13 cellular contexts compared by ENCODE assay signal in the genomic region with DNA sequence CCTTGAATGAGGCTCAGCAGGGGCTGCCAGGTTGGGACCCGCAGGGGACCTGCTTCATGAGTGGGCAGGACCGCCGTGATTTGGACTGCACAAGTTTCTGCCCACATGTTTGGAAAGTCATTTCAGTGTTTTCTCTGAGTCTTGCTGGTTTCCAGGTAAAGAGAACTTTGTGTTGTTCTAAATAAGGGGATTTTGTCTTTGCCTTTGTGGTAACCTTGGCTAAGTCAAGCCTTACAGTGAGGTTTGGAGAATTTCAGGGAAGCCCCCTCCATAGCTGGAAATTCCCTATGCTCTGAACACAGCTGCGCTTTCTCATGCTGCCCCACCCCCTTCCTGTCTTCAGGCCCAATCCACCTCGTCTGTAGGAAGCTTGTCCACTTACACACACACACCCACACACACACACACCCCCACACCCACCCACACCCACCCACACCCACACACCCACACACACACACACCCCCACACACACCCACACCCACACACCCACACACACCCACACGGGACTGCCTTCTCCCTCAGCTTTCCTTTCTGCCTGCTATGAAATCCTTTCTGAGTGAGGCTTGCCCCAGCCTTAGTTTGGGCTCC.
A peak's percentile ranks its signal among the peaks of the same experiment; 100 is the strongest.
DNase-seq lines count a peak whose midpoint lies in the region; ATAC-seq, FAIRE-seq and TF ChIP-seq lines count a peak whose summit lies in the region.
"Had no signal": no experiment of that assay in that cellular context is flagged by ENCODE, and none has a peak within 500 bp of the region (broad histone marks: within the 10 kb centered on the region; RNA-seq: fewer than 3 reads in every experiment).

No MANE protein-coding gene starts in this region.

- H3K27ac Mint-ChIP-seq in activated CD8-positive, alpha-beta T cell treated with anti-CD3 and anti-CD28 coated beads for 36 hours, result peak overlapping the region; percentile 19
- no peak overlapping the region for H3K27ac Mint-ChIP-seq in activated CD8-positive, alpha-beta T cell treated with anti-CD3 and anti-CD28 coated beads, Interleukin-2, amount 10 ng/mL, durations not matched to agents 7 days and 5 days
- peak overlapping the region; percentile 57 for H3K27ac Mint-ChIP-seq in activated naive CD8-positive, alpha-beta T cell treated with anti-CD3 and anti-CD28 coated beads for 36 hours
- no peak overlapping the region for H3K27ac Mint-ChIP-seq in GM23338
- H3K27ac Mint-ChIP-seq in progenitor cell of endocrine pancreas, result no peak overlapping the region
- H3K27ac Mint-ChIP-seq: T-cell had no signal

- H3K36me3 ChIP-seq in GM23338 (ENCODE audit: insufficient read depth), result no peaks in the 10 kb centered on the region
- H3K36me3 ChIP-seq: pancreas had no signal

- no peak overlapping the region for H3K27ac ChIP-seq in GM23338 (ENCODE audit: low read depth)

- CTCF ChIA-PET in activated CD8-positive, alpha-beta T cell treated with anti-CD3 and anti-CD28 coated beads for 36 hours (lab: Charles Lee), result interaction anchor here (1.2 to 1.3 kb wide), 2 partner anchors 43 to 100 kb away, joined by 4 read pairs; no protein-coding TSS in a partner anchor
- CTCF ChIA-PET in activated CD8-positive, alpha-beta T cell treated with anti-CD3 and anti-CD28 coated beads, Interleukin-2, amount 10 ng/mL, durations not matched to agents 7 days and 5 days (lab: Charles Lee), result no interaction called here

- H3K4me1 ChIP-seq in GM23338 (ENCODE audit: insufficient read depth), result peaks cover 7% of the 10 kb centered on the region

- no peak overlapping the region for H3K4me3 Mint-ChIP-seq in activated CD8-positive, alpha-beta T cell treated with anti-CD3 and anti-CD28 coated beads for 36 hours
- no peak overlapping the region for H3K4me3 Mint-ChIP-seq in activated CD8-positive, alpha-beta T cell treated with anti-CD3 and anti-CD28 coated beads, Interleukin-2, amount 10 ng/mL, durations not matched to agents 7 days and 5 days
- H3K4me3 Mint-ChIP-seq in activated naive CD8-positive, alpha-beta T cell treated with anti-CD3 and anti-CD28 coated beads for 36 hours, result peak overlapping the region; percentile 15
- H3K4me3 Mint-ChIP-seq in GM23338 (no peak overlapping the region), progenitor cell of endocrine pancreas (ENCODE audit: low read depth) (no peak overlapping the region)
- H3K4me3 Mint-ChIP-seq: T-cell had no signal

- H3K27me3 ChIP-seq in GM23338 (ENCODE audit: insufficient read depth), result no peaks in the 10 kb centered on the region
- H3K27me3 ChIP-seq: pancreas had no signal

- H3K36me3 Mint-ChIP-seq in activated CD8-positive, alpha-beta T cell treated with anti-CD3 and anti-CD28 coated beads for 36 hours (ENCODE audit: low read depth), result no peaks in the 10 kb centered on the region
- no peaks in the 10 kb centered on the region for H3K36me3 Mint-ChIP-seq in activated CD8-positive, alpha-beta T cell treated with anti-CD3 and anti-CD28 coated beads, Interleukin-2, amount 10 ng/mL, durations not matched to agents 7 days and 5 days (ENCODE audit: low read depth)
- no peaks in the 10 kb centered on the region for H3K36me3 Mint-ChIP-seq in activated naive CD8-positive, alpha-beta T cell treated with anti-CD3 and anti-CD28 coated beads for 36 hours
- no peaks in the 10 kb centered on the region for H3K36me3 Mint-ChIP-seq in GM23338 (ENCODE audit: low read depth)
- H3K36me3 Mint-ChIP-seq in progenitor cell of endocrine pancreas (ENCODE audit: insufficient read depth), result no peaks in the 10 kb centered on the region
- H3K36me3 Mint-ChIP-seq: T-cell had no signal

- H3K9me3 Mint-ChIP-seq in activated CD8-positive, alpha-beta T cell treated with anti-CD3 and anti-CD28 coated beads for 36 hours, result no peaks in the 10 kb centered on the region
- H3K9me3 Mint-ChIP-seq in activated CD8-positive, alpha-beta T cell treated with anti-CD3 and anti-CD28 coated beads, Interleukin-2, amount 10 ng/mL, durations not matched to agents 7 days and 5 days (ENCODE audit: insufficient read depth), result no peaks in the 10 kb centered on the region
- no peaks in the 10 kb centered on the region for H3K9me3 Mint-ChIP-seq in activated naive CD8-positive, alpha-beta T cell treated with anti-CD3 and anti-CD28 coated beads for 36 hours
- H3K9me3 Mint-ChIP-seq in GM23338 (no peaks in the 10 kb centered on the region), progenitor cell of endocrine pancreas (ENCODE audit: low read depth) (no peaks in the 10 kb centered on the region)
- H3K9me3 Mint-ChIP-seq: T-cell had no signal

- no peaks in the 10 kb centered on the region for H3K79me2 ChIP-seq in GM23338 (replicated peaks; ENCODE audit: insufficient read depth)

- no peaks in the 10 kb centered on the region for H3K27me3 Mint-ChIP-seq in activated CD8-positive, alpha-beta T cell treated with anti-CD3 and anti-CD28 coated beads for 36 hours
- no peaks in the 10 kb centered on the region for H3K27me3 Mint-ChIP-seq in activated CD8-positive, alpha-beta T cell treated with anti-CD3 and anti-CD28 coated beads, Interleukin-2, amount 10 ng/mL, durations not matched to agents 7 days and 5 days (ENCODE audit: low read depth)
- H3K27me3 Mint-ChIP-seq in activated naive CD8-positive, alpha-beta T cell treated with anti-CD3 and anti-CD28 coated beads for 36 hours, result no peaks in the 10 kb centered on the region
- H3K27me3 Mint-ChIP-seq in GM23338 (ENCODE audit: insufficient read depth, low read depth, poor library complexity) (peaks cover 19% of the 10 kb centered on the region), progenitor cell of endocrine pancreas (no peaks in the 10 kb centered on the region)
- H3K27me3 Mint-ChIP-seq: T-cell had no signal

- no peak overlapping the region for H3K4me2 ChIP-seq in GM23338

- H3F3A ChIP-seq in GM23338 (replicated peaks; ENCODE audit: low read depth), result no peaks in the 10 kb centered on the region

- no peaks in the 10 kb centered on the region for H3K9me2 ChIP-seq in GM23338 (ENCODE audit: insufficient read depth)

- POLR2A ChIA-PET in activated CD8-positive, alpha-beta T cell treated with anti-CD3 and anti-CD28 coated beads for 36 hours (lab: Charles Lee), result interaction anchor here (0.9 to 1.2 kb wide), 2 partner anchors 9 to 682 kb away, joined by 3 read pairs; partner anchors contain the start of gene VDAC1
- POLR2A ChIA-PET in activated CD8-positive, alpha-beta T cell treated with anti-CD3 and anti-CD28 coated beads, Interleukin-2, amount 10 ng/mL, durations not matched to agents 7 days and 5 days (lab: Charles Lee), result no interaction called here

- FAIRE-seq in H54 (lab: Jason Lieb, UNC), result no peak
- FAIRE-seq: pancreas had no signal

- intact Hi-C loops in activated CD8-positive, alpha-beta T cell treated with anti-CD3 and anti-CD28 coated beads for 36 hours (cut with micrococcal nuclease), result no loop called here

- no peaks in the 10 kb centered on the region for H4K20me1 ChIP-seq in GM23338 (replicated peaks; ENCODE audit: insufficient read depth)

- H2AFZ ChIP-seq in GM23338, result no peak overlapping the region

- H3K4me3 ChIP-seq in GM23338, result no peak overlapping the region
- H3K4me3 ChIP-seq: pancreas had no signal

- peaks cover 14% of the 10 kb centered on the region for H3K4me1 Mint-ChIP-seq in activated CD8-positive, alpha-beta T cell treated with anti-CD3 and anti-CD28 coated beads for 36 hours (ENCODE audit: low read depth)
- peaks cover 6% of the 10 kb centered on the region for H3K4me1 Mint-ChIP-seq in activated CD8-positive, alpha-beta T cell treated with anti-CD3 and anti-CD28 coated beads, Interleukin-2, amount 10 ng/mL, durations not matched to agents 7 days and 5 days (ENCODE audit: low read depth)
- H3K4me1 Mint-ChIP-seq in activated naive CD8-positive, alpha-beta T cell treated with anti-CD3 and anti-CD28 coated beads for 36 hours, result peaks cover 17% of the 10 kb centered on the region
- H3K4me1 Mint-ChIP-seq in GM23338, result peaks cover 28% of the 10 kb centered on the region
- H3K4me1 Mint-ChIP-seq in progenitor cell of endocrine pancreas (ENCODE audit: low read depth), result peaks cover 10% of the 10 kb centered on the region

- peak; percentile 86 for ATAC-seq in activated CD8-positive, alpha-beta T cell treated with anti-CD3 and anti-CD28 coated beads for 36 hours
- no peak for ATAC-seq in activated CD8-positive, alpha-beta T cell treated with anti-CD3 and anti-CD28 coated beads, Interleukin-2, amount 10 ng/mL, durations not matched to agents 7 days and 5 days
- peak; percentile 46 for ATAC-seq in HG02763 (IDR thresholded peaks at IDR 0.05; ENCODE audit: unreplicated experiment)
- no peak for ATAC-seq in GM23338
- ATAC-seq: left cardiac atrium had no signal

- peak; percentile 76 for DNase-seq in activated CD8-positive, alpha-beta T cell treated with anti-CD3 and anti-CD28 coated beads for 36 hours
- no peak for DNase-seq in activated CD8-positive, alpha-beta T cell treated with anti-CD3 and anti-CD28 coated beads, Interleukin-2, amount 10 ng/mL, durations not matched to agents 7 days and 5 days
- peak; percentile 54 for DNase-seq in activated naive CD8-positive, alpha-beta T cell treated with anti-CD3 and anti-CD28 coated beads for 36 hours
- peak; percentile 18 to 28 for DNase-seq in stimulated activated CD8-positive, alpha-beta memory T cell treated with anti-CD3 and anti-CD28 coated beads, Interleukin-7, amount 100 ng/mL, for 48 hours (ENCODE audit: extremely low read depth in 1 of 2, low read depth in 1 of 2)
- no peak for DNase-seq in H54 (ENCODE audit: insufficient read length, low spot score)
- DNase-seq in GM23338 (ENCODE audit: low spot score), result no peak
- DNase-seq in progenitor cell of endocrine pancreas (ENCODE audit: low spot score, unreplicated experiment), result no peak
- DNase-seq: DND-41; left cardiac atrium; NK-92 treated with Interleukin-12 subunit alpha and Interleukin-12 subunit beta, amount 100 ng/mL, for 24 hours had no signal

- no peak for TF ChIP-seq CTCF in activated CD8-positive, alpha-beta T cell treated with anti-CD3 and anti-CD28 coated beads for 36 hours (IDR thresholded peaks at IDR 0.05)
- TF ChIP-seq CTCF in GM23338 (conservative IDR thresholded peaks at IDR 0.05; ENCODE audit: low read depth in 2 of 2) (no peak), progenitor cell of endocrine pancreas (IDR thresholded peaks at IDR 0.05; ENCODE audit: unreplicated experiment) (no peak)

- TF ChIP-seq POLR2A in H54 (IDR thresholded peaks at IDR 0.05; ENCODE audit: low read depth, low read length), result no peak

TF ChIP-seq in GM23338, 12 proteins besides CTCF, POLR2A, EP300 and RAD21 (continues in another document):
- TF ChIP-seq EZH2phosphoT487 (IDR thresholded peaks at IDR 0.05; ENCODE audit: unreplicated experiment) (no peak), STAT1 (IDR thresholded peaks at IDR 0.05; ENCODE audit: unreplicated experiment) (no peak), ZNF114 (CRISPR knock-in tag; IDR thresholded peaks at IDR 0.05) (no peak), NANOG (IDR thresholded peaks at IDR 0.05; ENCODE audit: borderline replicate concordance) (no peak), EZH2 (IDR thresholded peaks at IDR 0.05; ENCODE audit: low read depth, unreplicated experiment) (no peak)

Comparison
In these comparisons a context has a peak if more than half of its experiments do, and no peak if none do; other contexts are left out.
1. ATAC-seq: peak in activated CD8-positive, alpha-beta T cell treated with anti-CD3 and anti-CD28 coated beads for 36 hours (single experiment) and HG02763 (single experiment); none in activated CD8-positive, alpha-beta T cell treated with anti-CD3 and anti-CD28 coated beads, Interleukin-2, amount 10 ng/mL, durations not matched to agents 7 days and 5 days (single experiment) and GM23338 (single experiment).
2. DNase-seq: peak in activated CD8-positive, alpha-beta T cell treated with anti-CD3 and anti-CD28 coated beads for 36 hours (single experiment), activated naive CD8-positive, alpha-beta T cell treated with anti-CD3 and anti-CD28 coated beads for 36 hours (single experiment) and stimulated activated CD8-positive, alpha-beta memory T cell treated with anti-CD3 and anti-CD28 coated beads, Interleukin-7, amount 100 ng/mL, for 48 hours (2 of 2); none in activated CD8-positive, alpha-beta T cell treated with anti-CD3 and anti-CD28 coated beads, Interleukin-2, amount 10 ng/mL, durations not matched to agents 7 days and 5 days (single experiment), H54 (single experiment), GM23338 (single experiment) and progenitor cell of endocrine pancreas (single experiment).
3. H3K27ac Mint-ChIP-seq: peak in activated CD8-positive, alpha-beta T cell treated with anti-CD3 and anti-CD28 coated beads for 36 hours (single experiment) and activated naive CD8-positive, alpha-beta T cell treated with anti-CD3 and anti-CD28 coated beads for 36 hours (single experiment); none in activated CD8-positive, alpha-beta T cell treated with anti-CD3 and anti-CD28 coated beads, Interleukin-2, amount 10 ng/mL, durations not matched to agents 7 days and 5 days (single experiment), GM23338 (single experiment) and progenitor cell of endocrine pancreas (single experiment).